8 cellular contexts compared by ENCODE assay signal in the genomic region with DNA sequence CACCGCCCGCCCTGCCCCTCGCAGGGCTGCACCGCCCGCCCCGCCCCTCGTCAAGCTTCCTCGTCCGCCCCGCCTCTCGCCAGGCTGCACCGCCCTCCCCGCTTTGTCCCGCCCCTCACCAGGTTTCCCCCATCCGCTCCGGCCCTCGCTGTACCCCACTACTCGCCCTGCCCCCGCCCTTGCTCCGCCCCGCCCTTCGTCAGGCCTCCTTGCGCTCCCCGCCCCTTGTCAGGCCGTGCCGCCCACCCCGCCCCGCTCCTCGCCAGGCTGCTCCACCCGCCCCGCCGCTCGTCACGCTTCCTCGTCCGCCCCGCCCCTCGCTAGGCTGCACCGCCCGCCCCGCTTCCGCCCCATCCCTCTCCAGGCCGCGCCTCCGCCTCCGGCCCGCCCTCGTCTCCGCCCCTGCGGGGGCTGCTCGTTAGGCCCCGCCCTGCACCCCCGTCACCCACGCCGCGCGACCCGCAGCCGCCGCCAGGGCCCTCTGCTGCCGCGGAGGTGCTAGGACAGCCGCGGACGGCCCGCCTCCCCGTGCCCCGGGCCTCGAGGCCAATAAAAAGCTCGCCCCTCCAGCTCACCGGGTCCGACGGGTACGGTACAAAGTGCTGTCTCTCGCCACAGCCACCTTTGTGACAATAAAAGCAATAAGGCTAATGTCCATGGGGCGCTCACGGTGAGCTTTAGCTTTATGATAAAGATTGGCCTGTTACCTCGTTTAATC. TPM values are rescaled to one million over a fixed set of nuclear protein-coding genes. Genes with fewer than 3 reads are reported as not detected.
DNase-seq lines count a peak whose midpoint lies in the region; ATAC-seq and TF ChIP-seq lines count a peak whose summit lies in the region.

No MANE protein-coding gene starts in this region.

- H3K9me2 ChIP-seq in PC-3 (replicated peaks; ENCODE audit: low read length) = no peaks in the 10 kb centered on the region

- CTCF ChIA-PET in PC-3 (lab: Charles Lee) = interaction anchor here (0.6 to 2.0 kb wide), 10 partner anchors 11 to 142 kb away, joined by 3 to 15 read pairs (median 5); a partner anchor contains a TSS

- no TSS peak for BruUV-seq in PC-3 (replicated peaks; lab: Mats Ljungman, UMichigan)

- DNase-seq in DMS53 (lab: John Stamatoyannopoulos, UW) (peak; percentile 97), PC-3 (peak; percentile 95)
- peak; percentile 88 for DNase-seq in Jurkat, Clone E6-1 (ENCODE audit: low read depth, low spot score)
- peak; percentile 100 for DNase-seq in activated T-cell treated with anti-CD3 and anti-CD28 coated beads, Interleukin-2, amount 50 U/mL, for 24 hours
- DNase-seq in stimulated activated CD8-positive, alpha-beta memory T cell treated with anti-CD3 and anti-CD28 coated beads, Interleukin-7, amount 100 ng/mL, for 1 hour (ENCODE audit: low read depth in 2 of 2) = peak; percentile 99

- H3K27ac ChIP-seq in PC-3 (ENCODE audit: low read length) (peak overlapping the region; percentile 5; the same call in 1 of the 2 replicates), esophagus (ENCODE audit: low read depth in 2 of 2, low read length in 1 of 2) (peak overlapping the region; percentile 84 to 85), muscle layer of duodenum (ENCODE audit: low read length) (peak overlapping the region; percentile 75)

- H3K4me3 Mint-ChIP-seq in activated T-cell treated with anti-CD3 and anti-CD28 coated beads, Interleukin-2, amount 50 U/mL, for 24 hours = peak overlapping the region; percentile 72

- 0 out of 2 replicates have a peak, but pooled peaks cover 9% of the 10 kb centered on the region for H4K20me1 ChIP-seq in PC-3 (ENCODE audit: low read length)

- peak overlapping the region; percentile 51 for H3K4me3 ChIP-seq in Jurkat, Clone E6-1 (ENCODE audit: low read length)
- H3K4me3 ChIP-seq in PC-3 (ENCODE audit: low read length) (peak overlapping the region; percentile 66), esophagus (ENCODE audit: low read depth in 1 of 2, low read length in 2 of 2) (peak overlapping the region; percentile 29 to 39), muscle layer of duodenum (ENCODE audit: low read depth in 1 of 2, low read length in 2 of 2) (peak overlapping the region; percentile 43 to 59)

- peak overlapping the region; percentile 40; the same call in 1 of the 2 replicates for H3K9ac ChIP-seq in PC-3 (ENCODE audit: low read length)

- H3K27me3 Mint-ChIP-seq in activated T-cell treated with anti-CD3 and anti-CD28 coated beads, Interleukin-2, amount 50 U/mL, for 24 hours = no peaks in the 10 kb centered on the region

- H3K79me2 ChIP-seq in PC-3 (ENCODE audit: low read length) = peaks cover 11% of the 10 kb centered on the region

- H3K9me3 ChIP-seq in PC-3 (ENCODE audit: low read length) (no peaks in the 10 kb centered on the region), esophagus (ENCODE audit: control insufficient read depth in 2 of 2, insufficient read depth in 1 of 2, low read depth in 1 of 2, low read length in 1 of 2) (no peaks in the 10 kb centered on the region), muscle layer of duodenum (ENCODE audit: control insufficient read depth in 1 of 2, low read length in 2 of 2) (no peaks in the 10 kb centered on the region)

- intact Hi-C loops in PC-3 (cut with micrococcal nuclease) = loop anchor here (5.0 to 10.0 kb wide), 2 partner anchors 109 to 223 kb away; a partner anchor contains a TSS

- H3K4me1 ChIP-seq in PC-3 (ENCODE audit: insufficient read depth, low read length) (peaks cover 15% of the 10 kb centered on the region), esophagus (ENCODE audit: control insufficient read depth in 2 of 2, insufficient read depth in 2 of 2, low read length in 1 of 2) (peaks cover 4 to 6% of the 10 kb centered on the region in 2 donors), muscle layer of duodenum (ENCODE audit: control insufficient read depth in 1 of 2, insufficient read depth in 2 of 2, low read length in 2 of 2) (peaks cover 16 to 22% of the 10 kb centered on the region in 2 donors)

- H3K36me3 Mint-ChIP-seq in activated T-cell treated with anti-CD3 and anti-CD28 coated beads, Interleukin-2, amount 50 U/mL, for 24 hours (ENCODE audit: low read depth) = peaks cover 42% of the 10 kb centered on the region

- 1 to 2% methylated on average over 41 to 78 of the region's 78 CpGs for WGBS in esophagus, 2 donors

- H3K9me3 Mint-ChIP-seq in activated T-cell treated with anti-CD3 and anti-CD28 coated beads, Interleukin-2, amount 50 U/mL, for 24 hours = no peaks in the 10 kb centered on the region

- TF ChIP-seq CTCF in PC-3 (conservative IDR thresholded peaks at IDR 0.05; ENCODE audit: low read depth, low read length) = peak; percentile 64

- POLR2A ChIA-PET in PC-3 (lab: Charles Lee; ENCODE audit: unreplicated experiment) = interaction anchor here (0.5 to 1.4 kb wide), 11 partner anchors 10 to 1047 kb away, joined by 3 to 14 read pairs (median 10); a partner anchor contains a TSS

- H3K36me3 ChIP-seq in PC-3 (ENCODE audit: low read depth, low read length) (peaks cover 23% of the 10 kb centered on the region), esophagus (ENCODE audit: control insufficient read depth in 2 of 2, insufficient read depth in 2 of 2, low read length in 1 of 2) (peaks cover 4 to 25% of the 10 kb centered on the region in 2 donors), muscle layer of duodenum (ENCODE audit: control insufficient read depth in 1 of 2, insufficient read depth in 2 of 2, low read length in 2 of 2) (peaks cover 27% of the 10 kb centered on the region in 2 donors)

- peaks cover 28% of the 10 kb centered on the region for H3K4me1 Mint-ChIP-seq in activated T-cell treated with anti-CD3 and anti-CD28 coated beads, Interleukin-2, amount 50 U/mL, for 24 hours (ENCODE audit: low read depth)

- peak overlapping the region; percentile 86 for H3K4me2 ChIP-seq in PC-3 (ENCODE audit: low read length)

- H3K27me3 ChIP-seq in PC-3 (ENCODE audit: low read length) (no peaks in the 10 kb centered on the region), esophagus (ENCODE audit: control insufficient read depth in 1 of 2, insufficient read depth in 2 of 2, low read length in 2 of 2) (no peaks in the 10 kb centered on the region), muscle layer of duodenum (ENCODE audit: low read depth, low read length) (no peaks in the 10 kb centered on the region)

- ATAC-seq in GM21723 (IDR thresholded peaks at IDR 0.05; ENCODE audit: unreplicated experiment) (peak; percentile 83), PC-3 (peak; percentile 67)

- no peaks in the 10 kb centered on the region for H3F3A ChIP-seq in PC-3 (ENCODE audit: low read length, unreplicated experiment)

- peak overlapping the region; percentile 87 for H3K27ac Mint-ChIP-seq in activated T-cell treated with anti-CD3 and anti-CD28 coated beads, Interleukin-2, amount 50 U/mL, for 24 hours

- H2AFZ ChIP-seq in PC-3 (ENCODE audit: low read length) = peak overlapping the region; percentile 95

RNA-seq across cellular contexts. Expression of a gene that starts 0.6 kb away (rescaled TPM):
- polyA plus RNA-seq in Jurkat, Clone E6-1 (2012; ENCODE audit: insufficient read depth, insufficient read length) = 95.4 TPM
- total RNA-seq in PC-3 (2014; rRNA removed) = 86.2 and 114 TPM in 2 replicates
- 10 to 100 TPM; 46.2 to 49.6 TPM for polyA plus RNA-seq in esophagus

RNA-seq across cellular contexts. Expression of a gene that starts 29.9 kb away (rescaled TPM):
- not detected for polyA plus RNA-seq in Jurkat, Clone E6-1 (2012; ENCODE audit: insufficient read depth, insufficient read length)
- total RNA-seq in PC-3 (2014; rRNA removed) = not detected in 2 replicates
- 100 to 1,000 TPM; 672 to 686 TPM for polyA plus RNA-seq in esophagus

RNA-seq across cellular contexts. Expression of a gene that starts 46.4 kb away (rescaled TPM):
- 29.7 TPM for polyA plus RNA-seq in Jurkat, Clone E6-1 (2012; ENCODE audit: insufficient read depth, insufficient read length)
- total RNA-seq in PC-3 (2014; rRNA removed) = 30.7 and 45.2 TPM in 2 replicates
- polyA plus RNA-seq in esophagus = 10 to 100 TPM; 22.3 to 37.7 TPM

RNA-seq across cellular contexts. Expression of a gene that starts 55.7 kb away (rescaled TPM):
- not detected for polyA plus RNA-seq in Jurkat, Clone E6-1 (2012; ENCODE audit: insufficient read depth, insufficient read length)
- total RNA-seq in PC-3 (2014; rRNA removed) = not detected in 2 replicates
- not detected for polyA plus RNA-seq in esophagus

Comparison
In these comparisons a context has a peak if more than half of its experiments do, and no peak if none do; other contexts are left out.
1. Peak in every context shown above with its lines: DNase-seq, ATAC-seq, H3K4me3 ChIP-seq and H3K27ac ChIP-seq.
2. H3K27ac ChIP-seq: peak in every context shown above with its lines; median percentile 84 in esophagus; 75 in muscle layer of duodenum; 5 in PC-3.